8 cellular contexts compared by ENCODE assay signal in genomic region chr5:5419291-5420210, GRCh38. TPM values are rescaled to one million over a fixed set of nuclear protein-coding genes. Genes with fewer than 3 reads are reported as not detected.
DNase-seq lines count a peak whose midpoint lies in the region; ATAC-seq and TF ChIP-seq lines count a peak whose summit lies in the region.

No MANE protein-coding gene starts in this region.

- DNase-seq in HCEC 1CT, result peak; percentile 77
- peak; percentile 91 for DNase-seq in NCI-H748 treated with DMSO at 0.1 percent for 48 hours (lab: John Stamatoyannopoulos, UW)
- peak; percentile 72 for DNase-seq in cerebellum (ENCODE audit: low spot score)
- peak; percentile 79 for DNase-seq in myocyte (ENCODE audit: low read depth)
- no peak for DNase-seq in activated T-cell treated with anti-CD3 and anti-CD28 coated beads, Interleukin-2, amount 50 U/mL, for 72 hours
- no peak for DNase-seq in left lobe of liver (ENCODE audit: low spot score)

- peaks cover 24% of the 10 kb centered on the region for H3K4me1 Mint-ChIP-seq in activated T-cell treated with anti-CD3 and anti-CD28 coated beads, Interleukin-2, amount 50 U/mL, for 72 hours (ENCODE audit: low read depth)

- H3K36me3 Mint-ChIP-seq in activated T-cell treated with anti-CD3 and anti-CD28 coated beads, Interleukin-2, amount 50 U/mL, for 72 hours (ENCODE audit: insufficient read depth in 2 of 2), result peaks cover 0 to 4% of the 10 kb centered on the region in 2 donors

- H3K27ac ChIP-seq in C4-2B, result no peak overlapping the region

- peak; percentile 87 for TF ChIP-seq CTCF in C4-2B (conservative IDR thresholded peaks at IDR 0.05)

- no peaks in the 10 kb centered on the region for H3K27me3 Mint-ChIP-seq in activated T-cell treated with anti-CD3 and anti-CD28 coated beads, Interleukin-2, amount 50 U/mL, for 72 hours (ENCODE audit: low read depth)

- no peaks in the 10 kb centered on the region for H3K9me3 Mint-ChIP-seq in activated T-cell treated with anti-CD3 and anti-CD28 coated beads, Interleukin-2, amount 50 U/mL, for 72 hours

- H3K27ac Mint-ChIP-seq in activated T-cell treated with anti-CD3 and anti-CD28 coated beads, Interleukin-2, amount 50 U/mL, for 72 hours, result no peak overlapping the region

- H3K4me3 Mint-ChIP-seq in activated T-cell treated with anti-CD3 and anti-CD28 coated beads, Interleukin-2, amount 50 U/mL, for 72 hours, result peak overlapping the region in 1 of 2 donors; percentile 31

- ATAC-seq in GM21529 (IDR thresholded peaks at IDR 0.05; ENCODE audit: unreplicated experiment), result no peak
- ATAC-seq in activated T-cell treated with anti-CD3 and anti-CD28 coated beads, Interleukin-2, amount 50 U/mL, for 72 hours (replicated peaks in 1 of 2), result no peak
- no peak for ATAC-seq in left lobe of liver

RNA-seq across cellular contexts. Expression of gene ICE1, which starts 2.9 kb away (rescaled TPM):
- total RNA-seq in cerebellum (48.3 TPM), myocyte (27.2 and 29.4 TPM in 2 replicates), left lobe of liver (8.7 TPM)
- 9.7 TPM for polyA plus RNA-seq in myocyte (2012)
- total RNA-seq in activated T-cell treated with anti-CD3 and anti-CD28 coated beads, Interleukin-2, amount 50 U/mL, for 72 hours, result 10 to 100 TPM; 23.3 to 25.5 TPM

Comparison
In these comparisons a context has a peak if more than half of its experiments do, and no peak if none do; other contexts are left out.
1. DNase-seq: peak in HCEC 1CT (single experiment), NCI-H748 treated with DMSO at 0.1 percent for 48 hours (single experiment), cerebellum (single experiment) and myocyte (single experiment); none in activated T-cell treated with anti-CD3 and anti-CD28 coated beads, Interleukin-2, amount 50 U/mL, for 72 hours (0 of 2) and left lobe of liver (single experiment).